Comparison of ENCODE assay signal across 8 cellular contexts in the genomic region with DNA sequence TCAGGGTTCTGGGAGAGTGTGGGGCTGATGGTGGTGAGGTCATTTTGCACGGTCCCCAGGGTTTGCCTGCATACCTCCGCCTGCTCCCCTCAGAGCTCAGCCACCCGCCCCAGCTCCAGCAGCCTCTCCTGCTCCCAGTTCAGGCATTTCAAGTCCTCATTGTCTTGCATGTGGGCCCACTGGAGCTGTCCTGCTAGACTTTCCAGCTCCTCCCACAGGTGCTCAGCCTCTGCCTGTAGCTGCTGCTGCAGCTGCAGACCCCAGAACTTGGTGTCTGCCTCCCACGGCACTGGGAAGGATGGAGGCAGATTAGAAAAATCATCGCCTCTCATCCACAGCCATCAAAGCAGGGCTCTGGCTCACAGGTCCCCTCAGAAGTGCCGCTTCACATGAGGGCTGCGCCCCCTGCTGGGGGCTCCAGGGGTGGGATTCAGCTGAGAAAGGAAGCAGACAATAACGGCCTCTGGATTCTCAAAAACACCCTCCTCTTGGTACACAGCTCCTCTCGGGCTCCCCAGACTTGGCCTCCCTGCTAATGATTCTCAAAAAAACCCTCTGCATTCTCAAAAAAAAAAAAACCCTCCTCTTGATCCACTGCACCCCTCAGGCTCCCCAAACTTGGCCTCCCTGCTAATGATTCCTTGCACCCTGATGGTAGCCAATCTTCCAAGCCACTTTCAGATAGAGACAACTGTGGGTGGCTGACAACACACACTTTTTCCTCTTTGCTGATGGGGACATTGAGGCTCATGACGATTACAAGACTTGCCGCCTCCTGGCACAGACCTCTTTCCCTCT.
A peak's percentile ranks its signal among the peaks of the same experiment; 100 is the strongest.
DNase-seq lines count a peak whose midpoint lies in the region; ATAC-seq and TF ChIP-seq lines count a peak whose summit lies in the region.

No MANE protein-coding gene starts in this region.

- no peak overlapping the region for H3K9ac ChIP-seq in neuronal stem cell (ENCODE audit: low read depth, low read length, poor library complexity)

- no peak overlapping the region for H2BK5ac ChIP-seq in neuronal stem cell (ENCODE audit: low read length)

- H4K8ac ChIP-seq in neuronal stem cell (ENCODE audit: low read depth, low read length), result no peak overlapping the region

- H3K4ac ChIP-seq in neuronal stem cell (ENCODE audit: low read length), result no peak overlapping the region

- H3K27ac ChIP-seq in esophagus squamous epithelium (no peak overlapping the region), neuronal stem cell (replicated peaks; ENCODE audit: low read length) (no peak overlapping the region), thoracic aorta (no peak overlapping the region)

- H3K79me1 ChIP-seq in neuronal stem cell (ENCODE audit: low read depth, low read length), result no peaks in the 10 kb centered on the region

- TF ChIP-seq POLR2A in esophagus squamous epithelium (IDR thresholded peaks at IDR 0.05), result no peak

- H3K18ac ChIP-seq in neuronal stem cell (ENCODE audit: low read length), result peak overlapping the region; percentile 31

- H2BK15ac ChIP-seq in neuronal stem cell (ENCODE audit: low read length), result no peak overlapping the region

- no peak overlapping the region for H2AK5ac ChIP-seq in neuronal stem cell (ENCODE audit: low read depth, low read length)

- TF ChIP-seq CTCF in GM12873 (IDR thresholded peaks at IDR 0.05; ENCODE audit: insufficient read depth, low read depth, low read length, missing control alignments), result peak; percentile 79
- peak; percentile 31 to 74 (median 69) for TF ChIP-seq CTCF in esophagus squamous epithelium (IDR thresholded peaks at IDR 0.05)
- peak; percentile 53 for TF ChIP-seq CTCF in thoracic aorta (IDR thresholded peaks at IDR 0.05)

- 44 to 60% methylated on average over 6 to 7 of the region's 11 CpGs for WGBS in esophagus squamous epithelium, 2 donors
- no CpG with 5 or more reads among the region's 11 CpGs for WGBS in neuronal stem cell (ENCODE audit: extremely low coverage in 2 of 2, insufficient read length in 2 of 2, insufficient replicate concordance in 1 of 2), 2 donors

- H3K36me3 ChIP-seq in esophagus squamous epithelium (no peaks in the 10 kb centered on the region), neuronal stem cell (replicated peaks in 1 of 2; ENCODE audit: control insufficient read depth in 2 of 2, insufficient read depth in 2 of 2, low read length in 2 of 2) (peaks cover 0 to 2% of the 10 kb centered on the region in 2 donors), thoracic aorta (no peaks in the 10 kb centered on the region)

- peaks cover 0 to 7% (median 0%) of the 10 kb centered on the region in 4 donors for H3K27me3 ChIP-seq in esophagus squamous epithelium
- no peaks in the 10 kb centered on the region for H3K27me3 ChIP-seq in neuronal stem cell (ENCODE audit: control insufficient read depth in 3 of 3, insufficient read depth in 3 of 3, low read depth in 1 of 3, low read length in 3 of 3)
- H3K27me3 ChIP-seq in thoracic aorta (replicated peaks; ENCODE audit: insufficient read depth), result no peaks in the 10 kb centered on the region

- no peak overlapping the region for H3K4me2 ChIP-seq in neuronal stem cell (ENCODE audit: insufficient read depth, low read length, poor library complexity, severe bottlenecking)

- H3K14ac ChIP-seq in neuronal stem cell (ENCODE audit: low read length), result no peak overlapping the region

- no peaks in the 10 kb centered on the region for H3K9me3 ChIP-seq in esophagus squamous epithelium
- peaks cover 0 to 2% of the 10 kb centered on the region in 2 donors for H3K9me3 ChIP-seq in neuronal stem cell (replicated peaks in 1 of 2; ENCODE audit: control insufficient read depth in 2 of 2, insufficient read depth in 1 of 2, low read depth in 1 of 2, low read length in 2 of 2)
- no peaks in the 10 kb centered on the region for H3K9me3 ChIP-seq in thoracic aorta

- no peak overlapping the region for H4K91ac ChIP-seq in neuronal stem cell (ENCODE audit: low read depth, low read length, poor library complexity)

- ATAC-seq in thoracic aorta (ENCODE audit: insufficient number of reproducible peaks, low FRiP score, low read depth) (no peak), GM21529 (IDR thresholded peaks at IDR 0.05; ENCODE audit: unreplicated experiment) (no peak)

- H3K4me3 ChIP-seq in esophagus squamous epithelium (no peak overlapping the region), neuronal stem cell (ENCODE audit: low read length in 2 of 2) (no peak overlapping the region), thoracic aorta (no peak overlapping the region)

- no peak overlapping the region for H2BK12ac ChIP-seq in neuronal stem cell (ENCODE audit: low read length)

- H3K4me1 ChIP-seq in esophagus squamous epithelium (no peaks in the 10 kb centered on the region), neuronal stem cell (ENCODE audit: control insufficient read depth in 2 of 2, insufficient read depth in 1 of 2, low read depth in 1 of 2, low read length in 2 of 2) (no peaks in the 10 kb centered on the region), thoracic aorta (ENCODE audit: control insufficient read depth in 1 of 2, low read depth in 2 of 2) (no peaks in the 10 kb centered on the region)

- H2AFZ ChIP-seq in neuronal stem cell (ENCODE audit: low read length), result peak overlapping the region; percentile 41

- DNase-seq in 8988T, result peak; percentile 40
- DNase-seq in NCI-H345 treated with DMSO at 0.1 percent for 48 hours (lab: John Stamatoyannopoulos, UW; ENCODE audit: unreplicated experiment), result peak; percentile 25
- DNase-seq in activated CD8-positive, alpha-beta memory T cell treated with anti-CD3 and anti-CD28 coated beads, Interleukin-2, amount 50 U/mL, for 4 hours, result peak; percentile 52
- DNase-seq in esophagus squamous epithelium (lab: John Stamatoyannopoulos, UW), result no peak
- peak; percentile 55 for DNase-seq in neuronal stem cell (ENCODE audit: low spot score)
- no peak for DNase-seq in thoracic aorta (ENCODE audit: low spot score)

- no peak overlapping the region for H2BK120ac ChIP-seq in neuronal stem cell (ENCODE audit: low read depth, low read length)

- intact Hi-C loops in esophagus squamous epithelium (cut with DNase I), result no loop called here

- H3K23ac ChIP-seq in neuronal stem cell (ENCODE audit: low read depth, low read length, poor library complexity), result no peak overlapping the region

Comparison
In these comparisons a context has a peak if more than half of its experiments do, and no peak if none do; other contexts are left out.
1. DNase-seq: peak in 8988T (single experiment), NCI-H345 treated with DMSO at 0.1 percent for 48 hours (single experiment), activated CD8-positive, alpha-beta memory T cell treated with anti-CD3 and anti-CD28 coated beads, Interleukin-2, amount 50 U/mL, for 4 hours (single experiment) and neuronal stem cell (single experiment); none in esophagus squamous epithelium (single experiment) and thoracic aorta (single experiment).
2. Peak in every context shown above with its lines, with median percentiles within 50 percentile points of each other: CTCF ChIP-seq.